8 cellular contexts compared by ENCODE assay signal in the genomic region with DNA sequence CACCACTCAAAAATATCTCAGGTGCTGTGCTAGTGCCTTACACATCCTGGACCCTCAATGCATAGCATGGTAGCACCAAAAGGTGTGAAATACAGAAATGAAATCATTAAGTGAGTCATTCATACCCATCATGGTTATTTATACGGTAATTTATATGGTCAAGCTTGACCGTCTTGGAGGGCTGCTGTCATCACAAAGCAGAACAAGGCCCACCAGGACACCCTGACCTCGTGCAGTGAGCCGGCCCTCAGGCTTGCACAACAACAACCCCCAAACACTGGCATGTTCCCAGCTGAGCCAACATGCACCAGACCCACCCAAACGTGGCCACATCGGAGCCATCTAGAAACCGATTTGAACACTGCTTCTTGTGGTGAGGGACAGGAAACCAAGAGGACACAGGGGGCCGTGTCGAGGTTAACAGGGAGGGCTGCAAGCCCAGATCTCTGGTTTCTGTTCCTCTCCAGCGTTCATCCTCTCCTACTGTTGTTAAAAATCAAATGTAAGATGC.
DNase-seq lines count a peak whose midpoint lies in the region; ATAC-seq, FAIRE-seq and TF ChIP-seq lines count a peak whose summit lies in the region.

No MANE protein-coding gene starts in this region.

- ATAC-seq in HG02884 (IDR thresholded peaks at IDR 0.05; ENCODE audit: unreplicated experiment): peak; percentile 57
- peak; percentile 94 to 95 for ATAC-seq in naive B cell (ENCODE audit: low read depth in 2 of 2)

- H3K27me3 Mint-ChIP-seq in naive B cell: peaks cover 77 to 92% (median 91%) of the 10 kb centered on the region in 3 donors

- H3K27ac Mint-ChIP-seq in naive B cell: peak overlapping the region in 5 of 6 donors; percentile 0 to 76 (median 65)

- peaks cover 32 to 51% (median 45%) of the 10 kb centered on the region in 3 donors for H3K4me1 Mint-ChIP-seq in naive B cell

- H3K27ac ChIP-seq in substantia nigra (ENCODE audit: low read depth, low read length, poor library complexity, severe bottlenecking): no peak overlapping the region
- no peak overlapping the region for H3K27ac ChIP-seq in RWPE1

- peak; percentile 99 for FAIRE-seq in GM18507 (lab: Jason Lieb, UNC)

- POLR2A ChIA-PET in RWPE1 (lab: Yijun Ruan, JAX; ENCODE audit: low non-redundant PET): no interaction called here

- peaks cover 7 to 30% (median 11%) of the 10 kb centered on the region in 7 donors for H3K9me3 Mint-ChIP-seq in naive B cell

- DNase-seq in GM18507 (ENCODE audit: extremely low spot score, insufficient read length, low read depth) (peak; percentile 67), SIG-M5 treated with dmso at 0.1 percent for 504 hours (lab: John Stamatoyannopoulos, UW; ENCODE audit: unreplicated experiment) (peak; percentile 98), naive B cell (peak; percentile 80), substantia nigra (lab: John Stamatoyannopoulos, UW) (peak in 32 of 49 donors; percentile 13 to 69 (median 36)), RWPE1 (ENCODE audit: low spot score) (no peak), NCI-H128 (lab: John Stamatoyannopoulos, UW; ENCODE audit: unreplicated experiment) (no peak)
- DNase-seq in activated naive CD4-positive, alpha-beta T cell treated with anti-CD3 and anti-CD28 coated beads, Interleukin-2, amount 50 U/mL, for 16 hours: peak; percentile 39

- peak overlapping the region; percentile 25 to 86 (median 59) for H3K4me3 Mint-ChIP-seq in naive B cell

- H3K36me3 Mint-ChIP-seq in naive B cell: peaks cover 0 to 3% of the 10 kb centered on the region in 2 donors

- CTCF ChIA-PET in RWPE1 (lab: Yijun Ruan, JAX): no interaction called here

- TF ChIP-seq CTCF in RWPE1 (conservative IDR thresholded peaks at IDR 0.05; ENCODE audit: low read depth): no peak

Comparison
In these comparisons a context has a peak if more than half of its experiments do, and no peak if none do; other contexts are left out.
1. DNase-seq: peak in GM18507 (single experiment), SIG-M5 treated with dmso at 0.1 percent for 504 hours (single experiment), activated naive CD4-positive, alpha-beta T cell treated with anti-CD3 and anti-CD28 coated beads, Interleukin-2, amount 50 U/mL, for 16 hours (single experiment), naive B cell (single experiment) and substantia nigra (32 of 49); none in RWPE1 (single experiment) and NCI-H128 (single experiment).